Comparison of ENCODE assay signal across 17 cellular contexts in genomic region chr9:5612187-5612535, GRCh38.
"Had no signal": no experiment of that assay in that cellular context is flagged by ENCODE, and none has a peak within 500 bp of the region (broad histone marks: within the 10 kb centered on the region; RNA-seq: fewer than 3 reads in every experiment).

No MANE protein-coding gene starts in this region.

- H3K9me3 Mint-ChIP-seq: activated CD8-positive, alpha-beta T cell treated with anti-CD3 and anti-CD28 coated beads for 36 hours; activated T-cell treated with anti-CD3 and anti-CD28 coated beads, Interleukin-2, amount 50 U/mL, for 4 hours; naive thymus-derived CD8-positive, alpha-beta T cell had no signal

- H3K36me3 Mint-ChIP-seq: activated naive CD8-positive, alpha-beta T cell had no signal

- H3K27me3 ChIP-seq: brain microvascular endothelial cell had no signal

- H3K79me2 ChIP-seq: parathyroid adenoma had no signal

- H3K9ac ChIP-seq: parathyroid adenoma had no signal

- H3K4me3 Mint-ChIP-seq: activated CD4-positive, alpha-beta T cell treated with anti-CD3 and anti-CD28 coated beads for 36 hours; activated CD8-positive, alpha-beta T cell treated with anti-CD3 and anti-CD28 coated beads for 36 hours; activated naive CD8-positive, alpha-beta T cell; activated T-cell treated with anti-CD3 and anti-CD28 coated beads, Interleukin-2, amount 50 U/mL, for 4 hours; naive thymus-derived CD8-positive, alpha-beta T cell had no signal

- H2AFZ ChIP-seq: parathyroid adenoma had no signal

- H3K27me3 Mint-ChIP-seq: activated CD4-positive, alpha-beta T cell treated with anti-CD3 and anti-CD28 coated beads for 36 hours; activated CD8-positive, alpha-beta T cell treated with anti-CD3 and anti-CD28 coated beads for 36 hours; activated naive CD8-positive, alpha-beta T cell; naive thymus-derived CD8-positive, alpha-beta T cell had no signal

- DNase-seq: activated CD4-positive, alpha-beta T cell treated with anti-CD3 and anti-CD28 coated beads for 36 hours; activated CD8-positive, alpha-beta T cell treated with anti-CD3 and anti-CD28 coated beads for 36 hours; activated effector memory CD4-positive, alpha-beta T cell treated with anti-CD3 and anti-CD28 coated beads, Interleukin-2, amount 50 U/mL, for 16 hours; activated T-cell treated with anti-CD3 and anti-CD28 coated beads, Interleukin-2, amount 50 U/mL, for 4 hours; amygdala; brain microvascular endothelial cell; dermis blood vessel endothelial cell; mammary epithelial cell; naive thymus-derived CD8-positive, alpha-beta T cell; retina; small intestine; stimulated activated CD4-positive, alpha-beta T cell treated with anti-CD3 and anti-CD28 coated beads, Interleukin-4, amount 100 ng/mL, for 24 hours; stimulated activated naive CD8-positive, alpha-beta T cell treated with anti-CD3 and anti-CD28 coated beads, Interleukin-15, Interleukin-2, amounts not matched to agents 100 U/mL and 50 U/mL, for 24 hours had no signal

- H3K36me3 ChIP-seq: brain microvascular endothelial cell had no signal

- H3K27ac ChIP-seq: brain microvascular endothelial cell, epithelial cell of prostate, parathyroid adenoma, VCaP had no signal

- ATAC-seq: activated CD4-positive, alpha-beta T cell treated with anti-CD3 and anti-CD28 coated beads for 36 hours; activated CD8-positive, alpha-beta T cell treated with anti-CD3 and anti-CD28 coated beads for 36 hours; activated T-cell treated with anti-CD3 and anti-CD28 coated beads, Interleukin-2, amount 50 U/mL, for 4 hours; naive thymus-derived CD8-positive, alpha-beta T cell; stimulated activated naive CD8-positive, alpha-beta T cell treated with anti-CD3 and anti-CD28 coated beads, Interleukin-15, Interleukin-2, amounts not matched to agents 100 U/mL and 50 U/mL, for 24 hours had no signal

- H3K27ac Mint-ChIP-seq: activated CD4-positive, alpha-beta T cell treated with anti-CD3 and anti-CD28 coated beads for 36 hours; activated CD8-positive, alpha-beta T cell treated with anti-CD3 and anti-CD28 coated beads for 36 hours had no signal
